1 cellular context compared by ENCODE assay signal in genomic region chrX:120604359-120604782, GRCh38.
TF ChIP-seq lines count a peak whose summit lies in the region.

No MANE protein-coding gene starts in this region.

TF ChIP-seq in HCT116, 20 proteins besides CTCF, POLR2A, EP300 and RAD21 (continued from another document):
- TF ChIP-seq REST (IDR thresholded peaks at IDR 0.05; ENCODE audit: low read depth) (no peak), EZH2phosphoT487 (IDR thresholded peaks at IDR 0.05; ENCODE audit: borderline replicate concordance) (no peak), CEBPB (IDR thresholded peaks at IDR 0.05; ENCODE audit: low read depth) (no peak), SIN3A (IDR thresholded peaks at IDR 0.05; ENCODE audit: low read depth) (no peak)
